Comparison of ENCODE assay signal across 10 cellular contexts in the genomic region with DNA sequence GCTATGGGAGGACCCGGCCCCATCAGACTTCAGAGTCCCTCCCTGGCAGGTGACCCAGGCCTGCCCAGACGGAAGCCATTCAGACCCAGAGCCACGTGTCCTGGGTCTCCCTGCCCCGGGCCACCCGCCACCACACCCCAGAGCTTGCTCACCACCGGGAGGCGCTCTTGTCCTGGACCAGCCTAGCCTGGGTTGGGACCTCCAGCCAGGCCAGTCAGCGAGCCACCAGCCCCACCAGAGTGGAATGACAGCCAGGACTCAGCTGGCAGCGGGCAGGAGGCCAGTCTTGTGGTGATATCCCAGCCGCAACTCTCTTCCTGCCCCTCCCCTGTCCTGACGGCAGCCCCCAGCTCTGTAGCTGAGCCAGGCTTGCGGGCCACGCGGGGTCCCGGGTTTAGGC. TPM values are rescaled to one million over a fixed set of nuclear protein-coding genes. Genes with fewer than 3 reads are reported as not detected.
DNase-seq lines count a peak whose midpoint lies in the region; ATAC-seq and TF ChIP-seq lines count a peak whose summit lies in the region.
"Had no signal": no experiment of that assay in that cellular context is flagged by ENCODE, and none has a peak within 500 bp of the region (broad histone marks: within the 10 kb centered on the region; RNA-seq: fewer than 3 reads in every experiment).

No MANE protein-coding gene starts in this region.

- peak; percentile 82 for DNase-seq in activated CD8-positive, alpha-beta memory T cell treated with anti-CD3 and anti-CD28 coated beads, Interleukin-2, amount 50 U/mL, for 48 hours
- DNase-seq in activated CD8-positive, alpha-beta memory T cell treated with anti-CD3 and anti-CD28 coated beads for 24 hours = no peak
- DNase-seq in WERI-Rb-1 = peak; percentile 49
- DNase-seq in heart right ventricle = peak; percentile 76
- DNase-seq in superior temporal gyrus (ENCODE audit: extremely low spot score) = peak; percentile 82

- peak in 7 of 8 donors; percentile 1 to 46 (median 11) for ATAC-seq in heart right ventricle
- no peak for ATAC-seq in GM18498 (IDR thresholded peaks at IDR 0.05; ENCODE audit: unreplicated experiment)
- ATAC-seq in GM21367 (IDR thresholded peaks at IDR 0.05; ENCODE audit: unreplicated experiment) = no peak
- ATAC-seq in HG02571 (IDR thresholded peaks at IDR 0.05; ENCODE audit: unreplicated experiment) = no peak

- TF ChIP-seq CTCF in WERI-Rb-1 (IDR thresholded peaks at IDR 0.05; ENCODE audit: low read depth, low read length) (peak; percentile 60), heart right ventricle (IDR thresholded peaks at IDR 0.05) (peak in 8 of 9 donors; percentile 23 to 63 (median 50))

- H3K27ac ChIP-seq in WERI-Rb-1 = no peak overlapping the region
- peak overlapping the region; percentile 9 to 93 (median 89) for H3K27ac ChIP-seq in heart right ventricle
- H3K27ac ChIP-seq: C4-2B had no signal

- peaks cover 11 to 76% (median 48%) of the 10 kb centered on the region in 9 donors for H3K4me1 ChIP-seq in heart right ventricle

- H3K4me3 ChIP-seq in WERI-Rb-1 (ENCODE audit: low read depth, low read length) (no peak overlapping the region), heart right ventricle (peak overlapping the region in 1 of 10 donors; percentile 5)
- H3K4me3 ChIP-seq: skin epidermis had no signal

- WGBS in heart right ventricle, 2 donors = 24 to 31% methylated on average over 15 of the region's 15 CpGs

- H3K36me3 ChIP-seq in WERI-Rb-1 (no peaks in the 10 kb centered on the region), heart right ventricle (no peaks in the 10 kb centered on the region)

- no peaks in the 10 kb centered on the region for H3K27me3 ChIP-seq in WERI-Rb-1 (ENCODE audit: insufficient read depth, low read depth, severe bottlenecking)
- H3K27me3 ChIP-seq in heart right ventricle = peaks cover 0 to 20% (median 0%) of the 10 kb centered on the region in 7 donors

- no peaks in the 10 kb centered on the region for H3K9me3 ChIP-seq in WERI-Rb-1 (ENCODE audit: severe bottlenecking)
- no peaks in the 10 kb centered on the region for H3K9me3 ChIP-seq in heart right ventricle

- intact Hi-C loops in heart right ventricle (cut with DNase I) = loop anchor here in 1 of 10 donors (2.0 kb wide), 1 partner anchor 27 kb away; no protein-coding TSS in a partner anchor

RNA-seq across cellular contexts. Expression of gene PTGDS, which starts 1.7 kb away (rescaled TPM):
- 1,000 to 10,000 TPM; 1,129 to 5,119 (median 4,014) TPM for total RNA-seq in heart right ventricle
- 1,000 to 10,000 TPM; 2,970 to 3,711 TPM for polyA plus RNA-seq in heart right ventricle

RNA-seq across cellular contexts. Expression of gene LCNL1, which starts 7.2 kb away (rescaled TPM):
- 10 to 100 TPM in 2 of 10 donors, 1 to 10 TPM in 8; 1.4 to 10.9 (median 6.4) TPM for total RNA-seq in heart right ventricle
- 10 to 100 TPM in 1 of 2 donors, under 1 TPM in 1; 0.10 to 10.3 TPM for polyA plus RNA-seq in heart right ventricle

RNA-seq across cellular contexts. Expression of gene PAXX, which starts 16.6 kb away (rescaled TPM):
- total RNA-seq in heart right ventricle = 10 to 100 TPM; 12.7 to 29.5 (median 16.1) TPM
- polyA plus RNA-seq in heart right ventricle = 100 to 1,000 TPM in 1 of 2 donors, 10 to 100 TPM in 1; 51.7 to 131 TPM

RNA-seq across cellular contexts. Expression of gene CLIC3, which starts 20.7 kb away (rescaled TPM):
- 10 to 100 TPM in 1 of 10 donors, 1 to 10 TPM in 8, under 1 TPM in 1; 0.46 to 11.5 (median 3.0) TPM for total RNA-seq in heart right ventricle
- polyA plus RNA-seq in heart right ventricle = 10 to 100 TPM in 1 of 2 donors, 1 to 10 TPM in 1; 9.5 to 21.4 TPM

RNA-seq across cellular contexts. Expression of gene LCN12, which starts 23.6 kb away (rescaled TPM):
- 10 to 100 TPM in 4 of 10 donors, 1 to 10 TPM in 6; 4.1 to 17.9 (median 6.8) TPM for total RNA-seq in heart right ventricle
- 1 to 10 TPM in 1 of 2 donors, under 1 TPM in 1; 0.74 to 8.3 TPM for polyA plus RNA-seq in heart right ventricle

Comparison
In these comparisons a context has a peak if more than half of its experiments do, and no peak if none do; other contexts are left out.
1. ATAC-seq: peak in heart right ventricle (7 of 8); none in GM18498 (single experiment), GM21367 (single experiment) and HG02571 (single experiment).